In genomic region chr11:46845740-46846509, GRCh38 we compare ENCODE assay signal across 1 cellular context.
TF ChIP-seq lines count a peak whose summit lies in the region.

TSS of gene CKAP5 (minus strand) at chr11:46846280. CDS start at chr11:46821231, 25,049 bp downstream.

TF ChIP-seq in K562, 482 proteins besides CTCF, POLR2A, EP300 and RAD21 (continued from another document and continues in another):
- TF ChIP-seq ETS1 (conservative IDR thresholded peaks at IDR 0.05; ENCODE audit: control insufficient read depth, low read depth, low read length): peak; percentile 76; the same call in 1 of the 2 replicates
- peak; percentile 97 for TF ChIP-seq E2F4 (CRISPR knock-in tag; IDR thresholded peaks at IDR 0.05; ENCODE audit: low read depth)
- TF ChIP-seq ZNF740 (CRISPR knock-in tag; IDR thresholded peaks at IDR 0.05): 0 out of 2 replicates have a peak, but pooled peaks have one; percentile 33
- no peak for TF ChIP-seq ZNF740 (tag; IDR thresholded peaks at IDR 0.05)
- 0 out of 2 replicates have a peak, but pooled peaks have one; percentile 39 for TF ChIP-seq BRD4 (IDR thresholded peaks at IDR 0.05)
- no peak for TF ChIP-seq MECOM (CRISPR knock-in tag; IDR thresholded peaks at IDR 0.05)
- 0 out of 2 replicates have a peak, but pooled peaks have one; percentile 17 for TF ChIP-seq KLF13 (tag; IDR thresholded peaks at IDR 0.05; ENCODE audit: borderline replicate concordance, low read depth)
- TF ChIP-seq NFIX (CRISPR knock-in tag; IDR thresholded peaks at IDR 0.05; ENCODE audit: low read depth): no peak
- peak; percentile 95 for TF ChIP-seq POLR2G (IDR thresholded peaks at IDR 0.05; ENCODE audit: low read depth, low read length)
- peak; percentile 96 for TF ChIP-seq TOE1 (IDR thresholded peaks at IDR 0.05; ENCODE audit: borderline replicate concordance)
- no peak for TF ChIP-seq TOE1 (CRISPR knock-in tag; IDR thresholded peaks at IDR 0.05; ENCODE audit: borderline replicate concordance, low read depth)
- no peak for TF ChIP-seq POLR3A (IDR thresholded peaks at IDR 0.05; ENCODE audit: borderline replicate concordance, extremely low read depth, insufficient read depth, insufficient read length)
- TF ChIP-seq BCLAF1 (IDR thresholded peaks at IDR 0.05; ENCODE audit: borderline replicate concordance in 1 of 2, control insufficient read depth in 1 of 2, low read depth in 2 of 2, low read length in 1 of 2): no peak
- peak; percentile 86; the same call in 1 of the 2 replicates for TF ChIP-seq ESRRA (IDR thresholded peaks at IDR 0.05; ENCODE audit: borderline replicate concordance, low read depth)
- TF ChIP-seq XRCC3 (IDR thresholded peaks at IDR 0.05): no peak
- TF ChIP-seq SIRT6 (IDR thresholded peaks at IDR 0.05; ENCODE audit: low read depth, low read length): no peak
- no peak; the same call in 1 of the 2 replicates for TF ChIP-seq LCOR (CRISPR knock-in tag; IDR thresholded peaks at IDR 0.05)
- no peak for TF ChIP-seq SRF (CRISPR knock-in tag; IDR thresholded peaks at IDR 0.05)
- TF ChIP-seq GMEB1 (CRISPR knock-in tag; IDR thresholded peaks at IDR 0.05): peak; percentile 79
- TF ChIP-seq ERF (CRISPR knock-in tag; IDR thresholded peaks at IDR 0.05): 0 out of 2 replicates have a peak, but pooled peaks have one; percentile 50
- TF ChIP-seq MAZ (CRISPR knock-in tag; conservative IDR thresholded peaks at IDR 0.05 in 1 of 2, IDR thresholded peaks at IDR 0.05 in 1 of 2): peak in 1 of 2 experiments; percentile 80; a peak in 3 of 4 replicates
- no peak for TF ChIP-seq SMARCA4 (IDR thresholded peaks at IDR 0.05)
- no peak for TF ChIP-seq HNRNPLL (IDR thresholded peaks at IDR 0.05; ENCODE audit: low read depth, low read length, poor library complexity, severe bottlenecking)
- no peak for TF ChIP-seq NFE2 (IDR thresholded peaks at IDR 0.05; ENCODE audit: low read depth)
- TF ChIP-seq CTBP1 (IDR thresholded peaks at IDR 0.05; ENCODE audit: borderline replicate concordance): peak; percentile 65; the same call in 1 of the 2 replicates
- no peak for TF ChIP-seq TAL1 (IDR thresholded peaks at IDR 0.05)
- TF ChIP-seq PHF20 (IDR thresholded peaks at IDR 0.05; ENCODE audit: partially characterized antibody): peak; percentile 78
- peak; percentile 90 for TF ChIP-seq USF1 (CRISPR knock-in tag; IDR thresholded peaks at IDR 0.05)
- peak; percentile 66 for TF ChIP-seq VEZF1 (CRISPR knock-in tag; IDR thresholded peaks at IDR 0.05)
- peak; percentile 99 for TF ChIP-seq EP400 (IDR thresholded peaks at IDR 0.05)
- peak; percentile 27 for TF ChIP-seq E2F8 (IDR thresholded peaks at IDR 0.05; ENCODE audit: low read depth, partially characterized antibody)
- no peak for TF ChIP-seq PBX2 (CRISPR knock-in tag; IDR thresholded peaks at IDR 0.05; ENCODE audit: low read depth)
- TF ChIP-seq PBX2 (tag; conservative IDR thresholded peaks at IDR 0.05; ENCODE audit: low read depth): no peak
- no peak for TF ChIP-seq MED1 (CRISPR knock-in tag; IDR thresholded peaks at IDR 0.05; ENCODE audit: borderline replicate concordance)
- TF ChIP-seq ZNF143 (CRISPR knock-in tag; IDR thresholded peaks at IDR 0.05): no peak
- peak; percentile 96 for TF ChIP-seq CC2D1A (IDR thresholded peaks at IDR 0.05)
- TF ChIP-seq ATF4 (CRISPR knock-in tag; IDR thresholded peaks at IDR 0.05): 0 out of 2 replicates have a peak, but pooled peaks have one; percentile 42
- peak; percentile 19 for TF ChIP-seq HMGN3 (IDR thresholded peaks at IDR 0.05; ENCODE audit: borderline replicate concordance, extremely low read depth, insufficient read length, low read depth, low read length)
- peak; percentile 96 for TF ChIP-seq PHF8 (IDR thresholded peaks at IDR 0.05; ENCODE audit: borderline replicate concordance, low read length)
- TF ChIP-seq NONO (IDR thresholded peaks at IDR 0.05; ENCODE audit: low read depth in 2 of 2, low read length in 1 of 2): peak in 1 of 2 experiments; percentile 51; a peak in 1 of 4 replicates
- no peak; a peak in 1 of 4 replicates for TF ChIP-seq RCOR1 (IDR thresholded peaks at IDR 0.05; ENCODE audit: borderline replicate concordance in 1 of 2, low read depth in 2 of 2, low read length in 2 of 2)
- TF ChIP-seq MTA3 (IDR thresholded peaks at IDR 0.05; ENCODE audit: borderline replicate concordance): peak; percentile 91
- TF ChIP-seq NFYB (IDR thresholded peaks at IDR 0.05; ENCODE audit: extremely low read depth, insufficient read length): peak; percentile 97
- peak; percentile 57; the same call in 1 of the 2 replicates for TF ChIP-seq ZBTB7A (IDR thresholded peaks at IDR 0.05; ENCODE audit: borderline replicate concordance, control insufficient read depth, low read depth, low read length)
- TF ChIP-seq MYBL2 (IDR thresholded peaks at IDR 0.05; ENCODE audit: low read depth): peak; percentile 99
- TF ChIP-seq MYBL2 (CRISPR knock-in tag; IDR thresholded peaks at IDR 0.05; ENCODE audit: borderline replicate concordance): peak; percentile 96; the same call in 1 of the 2 replicates
- peak in 1 of 2 experiments; percentile 21; a peak in 1 of 3 replicates for TF ChIP-seq CBX3 (IDR thresholded peaks at IDR 0.05; ENCODE audit: borderline replicate concordance in 1 of 2, low read length in 2 of 2)
- no peak for TF ChIP-seq BRF1 (IDR thresholded peaks at IDR 0.05; ENCODE audit: borderline replicate concordance, extremely low read depth, insufficient read length)
- peak; percentile 92 for TF ChIP-seq KDM5B (IDR thresholded peaks at IDR 0.05; ENCODE audit: insufficient replicate concordance, low read depth, low read length)
- TF ChIP-seq MAFG (tag; conservative IDR thresholded peaks at IDR 0.05): no peak
